In genomic region chr6:44381739-44382138, GRCh38 we compare ENCODE assay signal across 24 cellular contexts. TPM values are rescaled to one million over a fixed set of nuclear protein-coding genes. Genes with fewer than 3 reads are reported as not detected.
DNase-seq lines count a peak whose midpoint lies in the region; ATAC-seq and TF ChIP-seq lines count a peak whose summit lies in the region.
"Had no signal": no experiment of that assay in that cellular context is flagged by ENCODE, and none has a peak within 500 bp of the region (broad histone marks: within the 10 kb centered on the region; RNA-seq: fewer than 3 reads in every experiment).

No MANE protein-coding gene starts in this region.

- H3K4me3 ChIP-seq in lung: no peak overlapping the region
- H3K4me3 ChIP-seq: colonic mucosa, HAP-1, vagina had no signal

- ATAC-seq in lung (ENCODE audit: insufficient read depth, low FRiP score): no peak
- no peak for ATAC-seq in HG02571 (IDR thresholded peaks at IDR 0.05; ENCODE audit: unreplicated experiment)
- ATAC-seq in HG03045 (IDR thresholded peaks at IDR 0.05; ENCODE audit: unreplicated experiment): no peak
- ATAC-seq: activated T-helper 17 cell treated with anti-CD3 and anti-CD28 coated beads, Interleukin-2, amount 50 U/mL, for 72 hours had no signal

- peaks cover 21% of the 10 kb centered on the region for H3K4me1 Mint-ChIP-seq in CD14-positive monocyte
- peaks cover 16% of the 10 kb centered on the region for H3K4me1 Mint-ChIP-seq in dendritic cell treated with granulocyte-macrophage colony-stimulating factor and Interleukin-4, amounts not matched to agents 40 ng/mL and 50 ng/mL, for 4 days (ENCODE audit: low read depth)
- peaks cover 5% of the 10 kb centered on the region for H3K4me1 Mint-ChIP-seq in T-helper 2 cell treated with Interferon-gamma antibody and Interleukin-4, amounts not matched to agents 5 μg/mL and 100 μg/mL, for 36 hours (ENCODE audit: low read depth)
- H3K4me1 Mint-ChIP-seq: activated T-helper 17 cell treated with anti-CD3 and anti-CD28 coated beads, Interleukin-2, amount 50 U/mL, for 72 hours had no signal

- H3K27me3 Mint-ChIP-seq in CD14-positive monocyte (ENCODE audit: low read depth in 3 of 3): peaks cover 0 to 2% (median 2%) of the 10 kb centered on the region in 3 donors
- no peaks in the 10 kb centered on the region for H3K27me3 Mint-ChIP-seq in dendritic cell treated with granulocyte-macrophage colony-stimulating factor and Interleukin-4, amounts not matched to agents 40 ng/mL and 50 ng/mL, for 4 days
- peaks cover 15% of the 10 kb centered on the region for H3K27me3 Mint-ChIP-seq in T-helper 2 cell treated with Interferon-gamma antibody and Interleukin-4, amounts not matched to agents 5 μg/mL and 100 μg/mL, for 36 hours (ENCODE audit: low read depth)

- H3K27ac Mint-ChIP-seq in CD14-positive monocyte: peak overlapping the region; percentile 89 to 96 (median 94)
- peak overlapping the region; percentile 75 for H3K27ac Mint-ChIP-seq in dendritic cell treated with granulocyte-macrophage colony-stimulating factor and Interleukin-4, amounts not matched to agents 40 ng/mL and 50 ng/mL, for 4 days
- no peak overlapping the region for H3K27ac Mint-ChIP-seq in T-helper 2 cell treated with Interferon-gamma antibody and Interleukin-4, amounts not matched to agents 5 μg/mL and 100 μg/mL, for 36 hours
- H3K27ac Mint-ChIP-seq: activated T-helper 17 cell treated with anti-CD3 and anti-CD28 coated beads, Interleukin-2, amount 50 U/mL, for 72 hours; stimulated activated naive CD8-positive, alpha-beta T cell treated with anti-CD3 and anti-CD28 coated beads, Interleukin-15, Interleukin-2, amounts not matched to agents 100 ng/mL and 50 ng/mL, for 24 hours had no signal

- no peaks in the 10 kb centered on the region for H3K9me3 Mint-ChIP-seq in CD14-positive monocyte
- H3K9me3 Mint-ChIP-seq in dendritic cell treated with granulocyte-macrophage colony-stimulating factor and Interleukin-4, amounts not matched to agents 40 ng/mL and 50 ng/mL, for 4 days: no peaks in the 10 kb centered on the region
- H3K9me3 Mint-ChIP-seq in T-helper 2 cell treated with Interferon-gamma antibody and Interleukin-4, amounts not matched to agents 5 μg/mL and 100 μg/mL, for 36 hours: no peaks in the 10 kb centered on the region
- H3K9me3 Mint-ChIP-seq: activated T-helper 17 cell treated with anti-CD3 and anti-CD28 coated beads, Interleukin-2, amount 50 U/mL, for 72 hours; stimulated activated naive CD8-positive, alpha-beta T cell treated with anti-CD3 and anti-CD28 coated beads, Interleukin-15, Interleukin-2, amounts not matched to agents 100 ng/mL and 50 ng/mL, for 24 hours had no signal

- no peaks in the 10 kb centered on the region for H3K36me3 ChIP-seq in lung (ENCODE audit: control insufficient read depth in 2 of 2, insufficient read depth in 2 of 2, low read length in 2 of 2)
- H3K36me3 ChIP-seq: colonic mucosa, HAP-1, vagina had no signal

- no peak overlapping the region for H3K27ac ChIP-seq in lung (ENCODE audit: low read depth in 1 of 2, low read length in 1 of 2)
- H3K27ac ChIP-seq: colonic mucosa, KMS-11, vagina had no signal

- H3K36me3 Mint-ChIP-seq in CD14-positive monocyte: peaks cover 0 to 2% of the 10 kb centered on the region in 2 donors
- H3K36me3 Mint-ChIP-seq in dendritic cell treated with granulocyte-macrophage colony-stimulating factor and Interleukin-4, amounts not matched to agents 40 ng/mL and 50 ng/mL, for 4 days (ENCODE audit: low read depth): no peaks in the 10 kb centered on the region
- no peaks in the 10 kb centered on the region for H3K36me3 Mint-ChIP-seq in T-helper 2 cell treated with Interferon-gamma antibody and Interleukin-4, amounts not matched to agents 5 μg/mL and 100 μg/mL, for 36 hours (ENCODE audit: low read depth)

- H3K27me3 ChIP-seq in lung (ENCODE audit: control insufficient read depth, insufficient read depth): no peaks in the 10 kb centered on the region
- H3K27me3 ChIP-seq: colonic mucosa, vagina had no signal

- intact Hi-C loops in CD14-positive monocyte (cut with micrococcal nuclease): no loop called here
- intact Hi-C loops in dendritic cell treated with granulocyte-macrophage colony-stimulating factor and Interleukin-4, amounts not matched to agents 40 ng/mL and 50 ng/mL, for 4 days (cut with micrococcal nuclease): no loop called here

- peaks cover 1 to 2% of the 10 kb centered on the region in 2 donors for H3K4me1 ChIP-seq in lung (ENCODE audit: control insufficient read depth in 2 of 2, insufficient read depth in 2 of 2, low read length in 2 of 2)
- H3K4me1 ChIP-seq: colonic mucosa had no signal

- no peak for TF ChIP-seq CTCF in CD14-positive monocyte (IDR thresholded peaks at IDR 0.05)
- no peak for TF ChIP-seq CTCF in lung (IDR thresholded peaks at IDR 0.05; ENCODE audit: control extremely low read depth, extremely low read depth)

- H3K4me3 Mint-ChIP-seq in CD14-positive monocyte: peak overlapping the region in 1 of 2 donors; percentile 48
- no peak overlapping the region for H3K4me3 Mint-ChIP-seq in dendritic cell treated with granulocyte-macrophage colony-stimulating factor and Interleukin-4, amounts not matched to agents 40 ng/mL and 50 ng/mL, for 4 days
- H3K4me3 Mint-ChIP-seq in T-helper 2 cell treated with Interferon-gamma antibody and Interleukin-4, amounts not matched to agents 5 μg/mL and 100 μg/mL, for 36 hours: no peak overlapping the region
- H3K4me3 Mint-ChIP-seq: activated T-helper 17 cell treated with anti-CD3 and anti-CD28 coated beads, Interleukin-2, amount 50 U/mL, for 72 hours; stimulated activated naive CD8-positive, alpha-beta T cell treated with anti-CD3 and anti-CD28 coated beads, Interleukin-15, Interleukin-2, amounts not matched to agents 100 ng/mL and 50 ng/mL, for 24 hours had no signal

- 35 to 52% methylated on average over 2 of the region's 2 CpGs for WGBS in lung, 2 donors

- H3K9me3 ChIP-seq in lung (ENCODE audit: control insufficient read depth in 2 of 2, insufficient read depth in 1 of 2, low read length in 1 of 2): no peaks in the 10 kb centered on the region
- H3K9me3 ChIP-seq: colonic mucosa, HAP-1, SK-N-SH, vagina had no signal

- DNase-seq in CD14-positive monocyte (ENCODE audit: low spot score) (peak; percentile 85), NOMO-1 treated with DMSO at 0.1 percent for 48 hours (lab: John Stamatoyannopoulos, UW; ENCODE audit: unreplicated experiment) (peak; percentile 95), lung (ENCODE audit: low spot score) (peak; percentile 63)
- DNase-seq in activated T-cell treated with anti-CD3 and anti-CD28 coated beads, Interleukin-2, amount 50 U/mL, for 1 hour: no peak
- DNase-seq in T-helper 2 cell treated with Interferon-gamma antibody and Interleukin-4, amounts not matched to agents 5 μg/mL and 100 μg/mL, for 36 hours (ENCODE audit: low spot score): no peak
- DNase-seq: Calu3; colonic mucosa; GDM1; kidney; NCI-H187; posterior cingulate gyrus; SK-N-SH; stimulated activated CD4-positive, alpha-beta T cell treated with anti-CD3 and anti-CD28 coated beads, Interleukin-12 subunit alpha, Interleukin-12 subunit beta, amount 100 ng/mL, for 4 hours had no signal

RNA-seq across cellular contexts. Expression of gene CDC5L, which starts 5.8 kb away (rescaled TPM):
- 10 to 100 TPM in 1 of 2 donors, 1 to 10 TPM in 1; 7.4 to 10.2 TPM for polyA plus RNA-seq in CD14-positive monocyte
- total RNA-seq in lung: 10 to 100 TPM; 13.2 to 26.8 TPM
- 1 to 10 TPM; 5.1 to 9.5 TPM for polyA plus RNA-seq in lung

RNA-seq across cellular contexts. Expression of gene SPATS1, which starts 39.3 kb away (rescaled TPM):
- polyA plus RNA-seq in CD14-positive monocyte (not detected), lung (1 to 10 TPM; 1.2 to 1.3 TPM)
- 1 to 10 TPM; 3.3 to 4.4 TPM for total RNA-seq in lung
- total RNA-seq: activated T-helper 17 cell treated with anti-CD3 and anti-CD28 coated beads, Interleukin-2, amount 50 U/mL, for 72 hours; Calu3; colonic mucosa; endothelial cell of umbilical vein; kidney; NCI-H460; OCI-LY7; vagina had no signal
- polyA plus RNA-seq: endothelial cell of umbilical vein, SK-N-SH had no signal

Comparison
In these comparisons a context has a peak if more than half of its experiments do, and no peak if none do; other contexts are left out.
1. DNase-seq: peak in CD14-positive monocyte (single experiment), NOMO-1 treated with DMSO at 0.1 percent for 48 hours (single experiment) and lung (single experiment); none in activated T-cell treated with anti-CD3 and anti-CD28 coated beads, Interleukin-2, amount 50 U/mL, for 1 hour (single experiment) and T-helper 2 cell treated with Interferon-gamma antibody and Interleukin-4, amounts not matched to agents 5 μg/mL and 100 μg/mL, for 36 hours (single experiment).